Comparison of ENCODE assay signal across 9 cellular contexts in the genomic region with DNA sequence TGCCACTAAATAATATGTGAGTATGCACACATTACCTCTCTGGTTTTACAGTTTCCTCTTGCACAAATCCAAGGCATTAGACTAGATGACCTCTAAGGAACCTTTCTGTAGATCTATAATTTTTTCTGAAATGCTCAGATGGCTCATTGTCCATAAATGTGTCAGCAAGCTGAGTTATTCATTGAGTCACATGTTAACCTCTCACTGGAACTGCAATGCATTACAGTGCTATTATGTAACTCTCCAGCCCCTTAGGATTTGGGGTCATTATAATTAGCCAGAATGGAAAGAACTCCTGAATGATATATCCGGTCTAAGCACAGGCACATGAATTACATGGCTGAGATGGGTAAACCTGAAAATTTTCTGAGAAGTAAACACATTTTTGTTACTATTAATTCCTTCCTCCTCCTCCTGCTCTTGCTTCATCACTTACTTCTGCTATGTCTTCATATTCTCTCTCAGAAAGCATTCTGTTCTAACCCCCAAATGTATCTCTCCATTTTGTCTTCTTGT. TPM values are rescaled to one million over a fixed set of nuclear protein-coding genes. Genes with fewer than 3 reads are reported as not detected.
DNase-seq lines count a peak whose midpoint lies in the region; ATAC-seq and TF ChIP-seq lines count a peak whose summit lies in the region.
"Had no signal": no experiment of that assay in that cellular context is flagged by ENCODE, and none has a peak within 500 bp of the region (broad histone marks: within the 10 kb centered on the region; RNA-seq: fewer than 3 reads in every experiment).

No MANE protein-coding gene starts in this region.

- no peak overlapping the region for H3K4me3 Mint-ChIP-seq in Calu3 (ENCODE audit: low read depth, unreplicated experiment)
- no peak overlapping the region for H3K4me3 Mint-ChIP-seq in T-helper 2 cell treated with Interferon-gamma antibody and Interleukin-4, amounts not matched to agents 5 μg/mL and 100 μg/mL, for 36 hours
- H3K4me3 Mint-ChIP-seq: activated T-cell treated with anti-CD3 and anti-CD28 coated beads, Interleukin-2, amount 50 U/mL, for 4 hours had no signal

- H3K9me3 Mint-ChIP-seq in Calu3 (ENCODE audit: low read depth, unreplicated experiment): no peaks in the 10 kb centered on the region
- H3K9me3 Mint-ChIP-seq in T-helper 2 cell treated with Interferon-gamma antibody and Interleukin-4, amounts not matched to agents 5 μg/mL and 100 μg/mL, for 36 hours: peaks cover 8% of the 10 kb centered on the region
- H3K9me3 Mint-ChIP-seq: activated T-cell treated with anti-CD3 and anti-CD28 coated beads, Interleukin-2, amount 50 U/mL, for 4 hours had no signal

- H3K27me3 Mint-ChIP-seq in Calu3 (ENCODE audit: unreplicated experiment): no peaks in the 10 kb centered on the region
- no peaks in the 10 kb centered on the region for H3K27me3 Mint-ChIP-seq in T-helper 2 cell treated with Interferon-gamma antibody and Interleukin-4, amounts not matched to agents 5 μg/mL and 100 μg/mL, for 36 hours (ENCODE audit: low read depth)

- CTCF ChIA-PET in Calu3 (lab: Charles Lee): no interaction called here

- H3K4me3 ChIP-seq in fibroblast of villous mesenchyme (ENCODE audit: low read depth, low read length): no peak overlapping the region

- no peaks in the 10 kb centered on the region for H3K36me3 Mint-ChIP-seq in Calu3 (ENCODE audit: insufficient read depth, unreplicated experiment)
- peaks cover 4% of the 10 kb centered on the region for H3K36me3 Mint-ChIP-seq in T-helper 2 cell treated with Interferon-gamma antibody and Interleukin-4, amounts not matched to agents 5 μg/mL and 100 μg/mL, for 36 hours (ENCODE audit: low read depth)

- BruUV-seq in Calu3 (replicated peaks; lab: Mats Ljungman, UMichigan): no TSS peak

- TF ChIP-seq CTCF in fibroblast of villous mesenchyme (IDR thresholded peaks at IDR 0.05; ENCODE audit: insufficient read depth, low read depth, low read length): no peak
- TF ChIP-seq CTCF in Calu3 (IDR thresholded peaks at IDR 0.05; ENCODE audit: unreplicated experiment): no peak

- ATAC-seq in GM21717 (IDR thresholded peaks at IDR 0.05; ENCODE audit: unreplicated experiment): peak; percentile 43
- ATAC-seq in GM21381 (IDR thresholded peaks at IDR 0.05; ENCODE audit: unreplicated experiment): no peak

- H3K4me1 Mint-ChIP-seq in Calu3 (ENCODE audit: low read depth, unreplicated experiment): peaks cover 15% of the 10 kb centered on the region
- H3K4me1 Mint-ChIP-seq in T-helper 2 cell treated with Interferon-gamma antibody and Interleukin-4, amounts not matched to agents 5 μg/mL and 100 μg/mL, for 36 hours (ENCODE audit: low read depth): peaks cover 32% of the 10 kb centered on the region

- DNase-seq in AG20443 (ENCODE audit: low spot score) (peak; percentile 72), LHCN-M2 (ENCODE audit: low read depth) (peak; percentile 85), fibroblast of villous mesenchyme (ENCODE audit: low read depth) (peak; percentile 94), NCI-H82 (lab: John Stamatoyannopoulos, UW) (no peak), Calu3 (no peak)
- no peak for DNase-seq in T-helper 2 cell treated with Interferon-gamma antibody and Interleukin-4, amounts not matched to agents 5 μg/mL and 100 μg/mL, for 36 hours (ENCODE audit: low spot score)
- DNase-seq: activated T-cell treated with anti-CD3 and anti-CD28 coated beads, Interleukin-2, amount 50 U/mL, for 4 hours had no signal

- intact Hi-C loops in Calu3 (cut with micrococcal nuclease; ENCODE audit: unreplicated experiment): no loop called here

- H3K27ac Mint-ChIP-seq in Calu3 (ENCODE audit: unreplicated experiment): no peak overlapping the region
- no peak overlapping the region for H3K27ac Mint-ChIP-seq in T-helper 2 cell treated with Interferon-gamma antibody and Interleukin-4, amounts not matched to agents 5 μg/mL and 100 μg/mL, for 36 hours

RNA-seq across cellular contexts. Expression of gene DRAM1, which starts 20.3 kb away (rescaled TPM):
- total RNA-seq in LHCN-M2 (2014; rRNA removed) (7.7 and 10.4 TPM in 2 replicates), fibroblast of villous mesenchyme (95.7 and 344 TPM in 2 replicates), Calu3 (2022) (26.8 and 28.1 TPM in 2 replicates)
- polyA plus RNA-seq in LHCN-M2 (2012): 12.8 TPM

RNA-seq across cellular contexts. Expression of gene GNPTAB, which starts 26.3 kb away (rescaled TPM):
- total RNA-seq in LHCN-M2 (2014; rRNA removed) (16.5 and 18.0 TPM in 2 replicates), fibroblast of villous mesenchyme (39.3 and 86.8 TPM in 2 replicates), Calu3 (2022) (34.0 and 36.0 TPM in 2 replicates)
- 7.3 TPM for polyA plus RNA-seq in LHCN-M2 (2012)

Comparison
In these comparisons a context has a peak if more than half of its experiments do, and no peak if none do; other contexts are left out.
1. DNase-seq: peak in AG20443 (single experiment), LHCN-M2 (single experiment) and fibroblast of villous mesenchyme (single experiment); none in NCI-H82 (single experiment), Calu3 (single experiment) and T-helper 2 cell treated with Interferon-gamma antibody and Interleukin-4, amounts not matched to agents 5 μg/mL and 100 μg/mL, for 36 hours (single experiment).